ENCODE assay signal across 1 cellular context in genomic region chr17:82446124-82446523, GRCh38.
TF ChIP-seq lines count a peak whose summit lies in the region.

No MANE protein-coding gene starts in this region.

TF ChIP-seq in HepG2, 621 proteins besides CTCF, POLR2A, EP300 and RAD21:
- TF ChIP-seq, protein P1, sequence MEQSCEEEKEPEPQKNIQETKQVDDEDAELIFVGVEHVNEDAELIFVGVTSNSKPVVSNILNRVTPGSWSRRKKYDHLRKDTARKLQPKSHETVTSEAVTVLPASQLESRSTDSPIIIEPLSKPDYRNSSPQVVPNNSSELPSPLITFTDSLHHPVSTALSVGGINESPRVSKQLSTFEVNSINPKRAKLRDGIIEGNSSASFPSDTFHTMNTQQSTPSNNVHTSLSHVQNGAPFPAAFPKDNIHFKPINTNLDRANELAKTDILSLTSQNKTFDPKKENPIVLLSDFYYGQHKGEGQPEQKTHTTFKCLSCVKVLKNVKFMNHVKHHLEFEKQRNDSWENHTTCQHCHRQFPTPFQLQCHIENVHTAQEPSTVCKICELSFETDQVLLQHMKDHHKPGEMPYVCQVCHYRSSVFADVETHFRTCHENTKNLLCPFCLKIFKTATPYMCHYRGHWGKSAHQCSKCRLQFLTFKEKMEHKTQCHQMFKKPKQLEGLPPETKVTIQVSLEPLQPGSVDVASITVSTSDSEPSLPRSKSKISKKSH (CRISPR knock-in tag; IDR thresholded peaks at IDR 0.05; ENCODE audit: borderline replicate concordance), result 0 out of 2 replicates have a peak, but pooled peaks have one; percentile 18
- TF ChIP-seq, protein P2, sequence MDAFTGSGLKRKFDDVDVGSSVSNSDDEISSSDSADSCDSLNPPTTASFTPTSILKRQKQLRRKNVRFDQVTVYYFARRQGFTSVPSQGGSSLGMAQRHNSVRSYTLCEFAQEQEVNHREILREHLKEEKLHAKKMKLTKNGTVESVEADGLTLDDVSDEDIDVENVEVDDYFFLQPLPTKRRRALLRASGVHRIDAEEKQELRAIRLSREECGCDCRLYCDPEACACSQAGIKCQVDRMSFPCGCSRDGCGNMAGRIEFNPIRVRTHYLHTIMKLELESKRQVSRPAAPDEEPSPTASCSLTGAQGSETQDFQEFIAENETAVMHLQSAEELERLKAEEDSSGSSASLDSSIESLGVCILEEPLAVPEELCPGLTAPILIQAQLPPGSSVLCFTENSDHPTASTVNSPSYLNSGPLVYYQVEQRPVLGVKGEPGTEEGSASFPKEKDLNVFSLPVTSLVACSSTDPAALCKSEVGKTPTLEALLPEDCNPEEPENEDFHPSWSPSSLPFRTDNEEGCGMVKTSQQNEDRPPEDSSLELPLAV (CRISPR knock-in tag; conservative IDR thresholded peaks at IDR 0.05; ENCODE audit: low read depth), result no peak
- TF ChIP-seq ZNF34 (CRISPR knock-in tag; IDR thresholded peaks at IDR 0.05; ENCODE audit: borderline replicate concordance), result no peak
- TF ChIP-seq ZNF605 (CRISPR knock-in tag; IDR thresholded peaks at IDR 0.05), result no peak
